In the genomic region with DNA sequence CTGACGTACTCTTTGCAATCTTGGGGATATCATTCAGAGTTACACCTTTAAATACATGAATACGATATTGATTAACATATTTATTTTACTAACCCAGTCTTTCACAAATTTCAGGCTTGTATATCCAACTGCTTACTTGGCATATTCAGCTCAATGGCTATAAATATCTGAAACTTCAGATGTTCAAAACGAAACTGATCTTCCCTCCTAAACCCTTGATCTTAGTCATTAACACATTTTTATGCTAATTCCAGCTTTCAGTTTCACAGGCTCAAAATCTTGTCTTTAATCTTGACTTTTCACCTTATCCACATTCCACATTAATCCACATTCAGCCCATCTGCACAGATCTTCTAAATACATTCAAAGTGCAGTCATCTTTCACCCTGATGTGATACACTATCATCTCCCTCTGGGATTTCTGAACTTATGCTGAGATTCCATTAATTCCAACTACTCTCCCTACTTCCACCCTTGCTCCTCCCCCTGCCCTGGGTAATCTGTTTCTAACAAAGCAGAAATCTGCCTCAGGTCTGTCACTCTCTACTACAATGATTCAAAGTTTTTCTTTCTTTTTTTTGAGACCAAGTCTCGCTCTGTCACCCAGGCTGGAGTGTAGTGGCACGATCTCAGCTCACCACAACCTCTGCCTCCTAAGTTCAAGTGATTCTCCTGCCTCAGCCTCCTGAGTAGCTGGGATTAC, we compare ENCODE assay signal across 14 cellular contexts.
DNase-seq lines count a peak whose midpoint lies in the region; ATAC-seq lines count a peak whose summit lies in the region.
"Had no signal": no experiment of that assay in that cellular context is flagged by ENCODE, and none has a peak within 500 bp of the region (broad histone marks: within the 10 kb centered on the region; RNA-seq: fewer than 3 reads in every experiment).

No MANE protein-coding gene starts in this region.

- ATAC-seq in GM19397 (IDR thresholded peaks at IDR 0.05; ENCODE audit: unreplicated experiment) (peak; percentile 70), HG02678 (IDR thresholded peaks at IDR 0.05; ENCODE audit: unreplicated experiment) (peak; percentile 85), HG03457 (IDR thresholded peaks at IDR 0.05; ENCODE audit: unreplicated experiment) (peak; percentile 80), HG03196 (IDR thresholded peaks at IDR 0.05; ENCODE audit: unreplicated experiment) (no peak)
- ATAC-seq: gastrocnemius medialis; naive thymus-derived CD8-positive, alpha-beta T cell; right cardiac atrium had no signal

- peak; percentile 0 for DNase-seq in A172 (ENCODE audit: low spot score)
- DNase-seq in activated naive CD4-positive, alpha-beta T cell (lab: John Stamatoyannopoulos, UW): no peak
- DNase-seq in COLO829 (ENCODE audit: low spot score): no peak
- no peak for DNase-seq in activated CD4-positive, CD25-positive, alpha-beta regulatory T cell treated with anti-CD3 and anti-CD28 coated beads, Interleukin-2, amount 50 U/mL, for 72 hours
- DNase-seq: 8988T; amygdala; gastrocnemius medialis; naive thymus-derived CD8-positive, alpha-beta T cell; testis had no signal
